20 cellular contexts compared by ENCODE assay signal in the genomic region with DNA sequence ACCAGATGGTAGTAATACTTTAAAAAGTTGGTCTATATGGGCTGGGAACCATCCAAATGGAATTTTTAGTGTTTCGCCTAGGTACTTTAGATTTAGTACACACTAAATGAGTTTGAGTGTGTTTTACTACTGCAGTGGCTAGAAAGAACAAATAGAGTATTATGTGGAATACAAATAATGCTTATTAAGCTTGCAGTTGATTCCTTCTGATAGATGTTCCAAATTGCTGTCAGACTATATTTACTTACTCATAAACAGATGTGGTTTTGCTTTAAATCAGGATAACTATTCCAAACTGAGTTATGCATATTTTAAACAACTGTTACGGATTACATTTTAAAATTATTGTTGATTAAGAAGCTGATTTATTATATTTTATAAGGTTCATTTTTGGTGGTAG.
"Had no signal": no experiment of that assay in that cellular context is flagged by ENCODE, and none has a peak within 500 bp of the region (broad histone marks: within the 10 kb centered on the region; RNA-seq: fewer than 3 reads in every experiment).

No MANE protein-coding gene starts in this region.

- H3K4me1 Mint-ChIP-seq: nephron progenitor cell; stimulated activated naive CD8-positive, alpha-beta T cell treated with anti-CD3 and anti-CD28 coated beads, Interleukin-15, amount 100 ng/mL, for 72 hours had no signal

- H3K27ac Mint-ChIP-seq: naive thymus-derived CD4-positive, alpha-beta T cell; nephron progenitor cell; stimulated activated naive B cell treated with anti-CD40 and anti-IgM and Interleukin-4, amounts not matched to agents 10 μg/mL and 1 μg/mL and 100 μg/mL, for 72 hours; stimulated activated naive CD8-positive, alpha-beta T cell treated with anti-CD3 and anti-CD28 coated beads, Interleukin-15, amount 100 ng/mL, for 72 hours; type B pancreatic cell had no signal

- H3K36me3 ChIP-seq: colonic mucosa, esophagus muscularis mucosa, spleen, thyroid gland had no signal

- FAIRE-seq: urothelium cell line had no signal

- DNase-seq: cerebellar nuclear complex; colonic mucosa; effector CD8-positive, alpha-beta T cell; foreskin fibroblast; left colon; left ventricle myocardium superior; naive thymus-derived CD4-positive, alpha-beta T cell; nephron progenitor cell; spleen; stimulated activated CD4-positive, alpha-beta T cell treated with anti-CD3 and anti-CD28 coated beads, Interleukin-15, amount 100 ng/mL, for 24 hours; stimulated activated CD4-positive, alpha-beta T cell treated with anti-CD3 and anti-CD28 coated beads, Interleukin-1b, Interleukin-23, amount 100 ng/mL, for 48 hours; stimulated activated CD4-positive, alpha-beta T cell treated with anti-CD3 and anti-CD28 coated beads, Interleukin-4, amount 100 ng/mL, for 24 hours; stimulated activated naive B cell treated with anti-CD40 and anti-IgM and Interleukin-4, amounts not matched to agents 10 μg/mL and 1 μg/mL and 100 μg/mL, for 72 hours; stimulated activated naive CD8-positive, alpha-beta T cell treated with anti-CD3 and anti-CD28 coated beads, Interleukin-15, amount 100 ng/mL, for 72 hours; thyroid gland had no signal

- H3K4me1 ChIP-seq: colonic mucosa, parathyroid adenoma had no signal

- H3K27me3 Mint-ChIP-seq: naive thymus-derived CD4-positive, alpha-beta T cell; stimulated activated naive B cell treated with anti-CD40 and anti-IgM and Interleukin-4, amounts not matched to agents 10 μg/mL and 1 μg/mL and 100 μg/mL, for 72 hours; stimulated activated naive CD8-positive, alpha-beta T cell treated with anti-CD3 and anti-CD28 coated beads, Interleukin-15, amount 100 ng/mL, for 72 hours; type B pancreatic cell had no signal

- H3K9me3 ChIP-seq: colonic mucosa, esophagus muscularis mucosa, thyroid gland had no signal

- H3K27ac ChIP-seq: colonic mucosa, esophagus muscularis mucosa, parathyroid adenoma, spleen, thyroid gland had no signal

- H3K4me3 ChIP-seq: colonic mucosa, esophagus muscularis mucosa, lung, spleen, thyroid gland had no signal

- H3K4me3 Mint-ChIP-seq: naive thymus-derived CD4-positive, alpha-beta T cell; nephron progenitor cell; stimulated activated naive B cell treated with anti-CD40 and anti-IgM and Interleukin-4, amounts not matched to agents 10 μg/mL and 1 μg/mL and 100 μg/mL, for 72 hours; stimulated activated naive CD8-positive, alpha-beta T cell treated with anti-CD3 and anti-CD28 coated beads, Interleukin-15, amount 100 ng/mL, for 72 hours; type B pancreatic cell had no signal

- H3K27me3 ChIP-seq: colonic mucosa, esophagus muscularis mucosa, spleen, thyroid gland had no signal
